ENCODE assay signal across 1 cellular context in genomic region chr1:65149391-65149729, GRCh38.
A peak's percentile ranks its signal among the peaks of the same experiment; 100 is the strongest.
TF ChIP-seq lines count a peak whose summit lies in the region.

No MANE protein-coding gene starts in this region.

TF ChIP-seq in HEK293, 187 proteins besides CTCF, POLR2A, EP300 and RAD21 (continued from another document):
- TF ChIP-seq ZBTB11 (tag by site-specific recombination; conservative IDR thresholded peaks at IDR 0.05; ENCODE audit: low read depth) = 0 out of 2 replicates have a peak, but pooled peaks have one; percentile 22
- peak; percentile 76 for TF ChIP-seq ZBTB17 (tag by site-specific recombination; IDR thresholded peaks at IDR 0.05)
- no peak for TF ChIP-seq ZNF843 (tag by site-specific recombination; IDR thresholded peaks at IDR 0.05)
- no peak for TF ChIP-seq BCL11B (tag by site-specific recombination; IDR thresholded peaks at IDR 0.05; ENCODE audit: low read depth)
- no peak for TF ChIP-seq ZSCAN18 (tag by site-specific recombination; IDR thresholded peaks at IDR 0.05)
- no peak for TF ChIP-seq ZNF768 (tag by site-specific recombination; IDR thresholded peaks at IDR 0.05)
- peak; percentile 65 for TF ChIP-seq ZNF366 (tag by site-specific recombination; conservative IDR thresholded peaks at IDR 0.05)
- TF ChIP-seq ZNF354C (tag by site-specific recombination; IDR thresholded peaks at IDR 0.05; ENCODE audit: borderline replicate concordance, low read depth) = no peak
- TF ChIP-seq ZNF19 (tag by site-specific recombination; IDR thresholded peaks at IDR 0.05; ENCODE audit: low read depth) = no peak
- peak; percentile 32; the same call in 1 of the 2 replicates for TF ChIP-seq ZEB2 (tag by site-specific recombination; IDR thresholded peaks at IDR 0.05)
- 0 out of 2 replicates have a peak, but pooled peaks have one; percentile 5 for TF ChIP-seq ZNF501 (tag by site-specific recombination; IDR thresholded peaks at IDR 0.05)
- no peak for TF ChIP-seq ZNF449 (tag by site-specific recombination; IDR thresholded peaks at IDR 0.05)
- peak; percentile 75 for TF ChIP-seq OSR2 (tag by site-specific recombination; IDR thresholded peaks at IDR 0.05)
- no peak for TF ChIP-seq ZNF621 (tag by site-specific recombination; IDR thresholded peaks at IDR 0.05)
- TF ChIP-seq MEIS1 (CRISPR knock-in tag; IDR thresholded peaks at IDR 0.05; ENCODE audit: borderline replicate concordance) = no peak
- no peak for TF ChIP-seq ZIC2 (tag by site-specific recombination; IDR thresholded peaks at IDR 0.05)
- TF ChIP-seq ZNF600 (tag by site-specific recombination; IDR thresholded peaks at IDR 0.05) = peak; percentile 45; the same call in 1 of the 2 replicates
- TF ChIP-seq ZBTB20 (tag by site-specific recombination; IDR thresholded peaks at IDR 0.05) = 0 out of 2 replicates have a peak, but pooled peaks have one; percentile 11
- no peak for TF ChIP-seq KLF7 (tag by site-specific recombination; IDR thresholded peaks at IDR 0.05; ENCODE audit: borderline replicate concordance)
- TF ChIP-seq ZNF404 (tag by site-specific recombination; IDR thresholded peaks at IDR 0.05) = no peak
- peak; percentile 50 for TF ChIP-seq FEZF1 (tag by site-specific recombination; IDR thresholded peaks at IDR 0.05)
- TF ChIP-seq ZNF677 (tag by site-specific recombination; IDR thresholded peaks at IDR 0.05) = no peak
- peak; percentile 50; the same call in 1 of the 2 replicates for TF ChIP-seq ZNF394 (tag by site-specific recombination; IDR thresholded peaks at IDR 0.05; ENCODE audit: borderline replicate concordance)
- no peak for TF ChIP-seq ZBTB49 (tag by site-specific recombination; IDR thresholded peaks at IDR 0.05; ENCODE audit: low read depth)
TF ChIP-seq in HEK293: peak in this region for 12.
